In the genomic region with DNA sequence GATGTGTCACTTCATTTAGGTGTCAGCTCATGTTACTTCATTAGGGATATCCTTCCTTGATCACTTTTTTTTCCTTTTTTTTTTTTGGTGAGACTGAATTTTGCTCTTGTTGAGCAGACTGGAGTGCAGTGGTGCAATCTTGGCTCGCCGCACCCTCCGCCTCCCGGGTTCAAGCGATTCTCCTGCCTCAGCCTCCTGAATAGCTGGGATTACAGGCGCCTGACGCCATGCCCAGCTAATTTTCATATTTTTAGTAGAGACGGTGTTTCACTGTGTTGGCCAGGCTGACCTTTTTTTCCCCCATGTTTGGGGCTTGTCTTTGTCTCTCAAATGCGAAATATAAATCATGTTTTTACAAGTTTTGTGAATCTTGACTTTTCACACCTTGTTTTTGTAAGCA, we compare ENCODE assay signal across 5 cellular contexts.
"Had no signal": no experiment of that assay in that cellular context is flagged by ENCODE, and none has a peak within 500 bp of the region (broad histone marks: within the 10 kb centered on the region; RNA-seq: fewer than 3 reads in every experiment).

No MANE protein-coding gene starts in this region.

- H3K4me3 ChIP-seq: K562 had no signal

- DNase-seq: IMR-90, KBM-7 had no signal

- H3K4me1 Mint-ChIP-seq: IgD-negative memory B cell had no signal

- H3K27ac Mint-ChIP-seq: IgD-negative memory B cell had no signal

- H3K27ac ChIP-seq: HL-60 had no signal

- H3K9me3 Mint-ChIP-seq: IgD-negative memory B cell had no signal

- ATAC-seq: K562 had no signal
